Comparison of ENCODE assay signal across 28 cellular contexts in the genomic region with DNA sequence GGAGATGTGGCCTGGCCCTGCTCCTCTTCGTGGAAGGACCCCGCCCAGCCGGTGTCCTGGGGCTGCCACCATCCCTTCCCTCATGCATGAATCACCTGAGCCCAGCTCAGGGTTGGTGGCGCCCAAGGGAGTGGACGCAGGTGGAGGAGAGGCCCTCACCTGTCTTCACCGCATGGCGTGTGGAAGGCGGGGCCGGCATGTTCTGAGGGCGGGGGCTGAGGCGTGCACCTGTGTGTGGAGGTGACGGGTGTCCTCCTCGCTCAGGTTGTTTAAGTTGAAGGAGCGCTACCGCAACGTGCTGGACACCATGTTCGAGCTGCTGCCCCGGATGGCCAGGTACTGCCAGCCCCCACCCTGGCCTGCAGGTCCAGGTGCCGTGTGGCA.
"Had no signal": no experiment of that assay in that cellular context is flagged by ENCODE, and none has a peak within 500 bp of the region (broad histone marks: within the 10 kb centered on the region; RNA-seq: fewer than 3 reads in every experiment).

No MANE protein-coding gene starts in this region.

- H3K4me1 Mint-ChIP-seq: memory B cell had no signal

- DNase-seq: dermis blood vessel endothelial cell; effector memory CD4-positive, alpha-beta T cell; esophagus squamous epithelium; foreskin melanocyte; glutamatergic neuron; heart right ventricle; hippocampal formation; immature natural killer cell; islet precursor cell; kidney glomerular epithelial cell; midbrain; naive thymus-derived CD8-positive, alpha-beta T cell; nephron progenitor cell; occipital lobe; right lobe of liver; small intestine; stimulated activated CD4-positive, alpha-beta T cell treated with anti-CD3 and anti-CD28 coated beads, Interleukin-15, amount 100 ng/mL, for 24 hours; stimulated activated CD4-positive, alpha-beta T cell treated with anti-CD3 and anti-CD28 coated beads, Interleukin-2, amount 100 ng/mL, for 48 hours; stimulated activated naive CD4-positive, alpha-beta T cell; testis; tibial artery; upper lobe of left lung; uterus had no signal

- H3K9me3 ChIP-seq: esophagus squamous epithelium, heart right ventricle, right lobe of liver, testis, tibial artery, upper lobe of left lung, uterus had no signal

- H3K4me3 Mint-ChIP-seq: immature natural killer cell; memory B cell; naive thymus-derived CD8-positive, alpha-beta T cell; nephron progenitor cell had no signal

- H3K27ac Mint-ChIP-seq: immature natural killer cell, memory B cell, nephron progenitor cell, progenitor cell of endocrine pancreas had no signal

- H3K79me2 ChIP-seq: parathyroid adenoma had no signal

- H3K9me3 Mint-ChIP-seq: immature natural killer cell; memory B cell; naive thymus-derived CD8-positive, alpha-beta T cell; nephron progenitor cell had no signal

- H2AFZ ChIP-seq: parathyroid adenoma had no signal

- ATAC-seq: naive thymus-derived CD8-positive, alpha-beta T cell; right lobe of liver had no signal

- H3K4me3 ChIP-seq: coronary artery, esophagus squamous epithelium, heart right ventricle, lung, right lobe of liver, testis, tibial artery, upper lobe of left lung, uterus had no signal

- H3K9ac ChIP-seq: parathyroid adenoma had no signal

- H3K27me3 ChIP-seq: esophagus squamous epithelium, heart right ventricle, right lobe of liver, testis, tibial artery, upper lobe of left lung, uterus had no signal

- H3K27me3 Mint-ChIP-seq: memory B cell; naive thymus-derived CD8-positive, alpha-beta T cell; progenitor cell of endocrine pancreas had no signal

- H3K4me1 ChIP-seq: esophagus squamous epithelium, parathyroid adenoma, right lobe of liver, tibial artery, uterus had no signal

- H3K36me3 ChIP-seq: uterus had no signal

- H3K27ac ChIP-seq: coronary artery, esophagus squamous epithelium, parathyroid adenoma, right lobe of liver, testis, tibial artery, upper lobe of left lung, uterus had no signal
